ENCODE assay signal across 22 cellular contexts in the genomic region with DNA sequence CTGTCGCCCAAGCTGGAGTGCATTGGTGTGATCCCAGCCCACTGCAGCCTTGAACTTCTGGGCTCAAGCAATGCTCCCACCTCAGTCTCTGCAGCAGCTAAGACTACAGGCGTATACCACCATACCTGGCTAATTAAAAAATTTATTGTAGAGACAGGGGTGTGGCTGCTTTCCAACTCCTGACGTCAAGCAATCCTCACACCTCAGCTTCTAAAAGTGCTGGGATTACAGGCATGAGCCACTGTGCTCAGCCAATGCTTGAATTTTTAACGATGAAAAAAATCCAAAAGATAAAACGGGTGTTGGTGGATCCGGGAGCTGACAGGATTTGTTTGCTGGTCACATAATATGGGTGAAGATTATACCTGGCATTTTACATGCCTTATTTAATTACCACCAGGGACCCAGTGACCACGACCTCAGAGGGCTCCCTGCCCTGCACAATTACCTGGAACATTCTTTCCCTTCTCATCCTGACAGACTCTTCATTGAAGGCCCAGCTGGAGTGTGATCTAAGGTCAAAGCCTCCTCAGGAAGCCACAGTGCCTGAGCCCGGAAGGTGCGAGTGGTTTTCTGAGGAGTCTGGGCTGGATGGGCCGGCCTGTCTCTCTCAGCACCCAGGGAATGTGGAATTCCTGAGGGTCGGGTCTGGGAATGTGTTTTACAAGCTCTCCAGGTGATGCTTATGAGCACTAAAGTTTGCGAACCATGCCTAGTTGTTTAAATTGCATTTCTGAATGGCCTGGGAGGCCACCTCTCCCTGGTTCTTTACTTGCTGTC.
A peak's percentile ranks its signal among the peaks of the same experiment; 100 is the strongest.
DNase-seq lines count a peak whose midpoint lies in the region; ATAC-seq and TF ChIP-seq lines count a peak whose summit lies in the region.
"Had no signal": no experiment of that assay in that cellular context is flagged by ENCODE, and none has a peak within 500 bp of the region (broad histone marks: within the 10 kb centered on the region; RNA-seq: fewer than 3 reads in every experiment).

No MANE protein-coding gene starts in this region.

- POLR2A ChIA-PET in Caco-2 (lab: Charles Lee) (interaction anchor here (0.5 to 2.4 kb wide), 5 partner anchors 17 to 31 kb away, joined by 3 to 16 read pairs (median 3); no protein-coding TSS in a partner anchor), Panc1 (lab: Charles Lee) (no interaction called here)

- H3K27ac ChIP-seq in Panc1 (ENCODE audit: low read length) (peak overlapping the region; percentile 100), mesendoderm (ENCODE audit: low read depth, low read length) (no peak overlapping the region), ovary (no peak overlapping the region)
- H3K27ac ChIP-seq: BLaER1, dorsolateral prefrontal cortex, epithelial cell of prostate, RWPE1 had no signal

- H3K4ac ChIP-seq in mesendoderm (ENCODE audit: low read depth, low read length): no peak overlapping the region

- no peak for TF ChIP-seq EP300 in ovary (IDR thresholded peaks at IDR 0.05)

- no peak overlapping the region for H4K8ac ChIP-seq in mesendoderm (ENCODE audit: low read depth, low read length)

- H3K4me1 ChIP-seq in Caco-2 (peaks cover 77% of the 10 kb centered on the region), Panc1 (ENCODE audit: control insufficient read depth, insufficient read depth, low read length) (peaks cover 30% of the 10 kb centered on the region), mesendoderm (ENCODE audit: control insufficient read depth, low read depth, low read length) (peaks cover 7% of the 10 kb centered on the region), ovary (ENCODE audit: insufficient read depth) (peaks cover 12% of the 10 kb centered on the region)

- TF ChIP-seq POLR2A in ovary (IDR thresholded peaks at IDR 0.05): no peak

- no peaks in the 10 kb centered on the region for H3K27me3 ChIP-seq in Caco-2 (replicated peaks; ENCODE audit: control insufficient read depth, insufficient read depth, low read length)
- no peaks in the 10 kb centered on the region for H3K27me3 ChIP-seq in Panc1 (ENCODE audit: control insufficient read depth, insufficient read depth, low read length)
- no peaks in the 10 kb centered on the region for H3K27me3 ChIP-seq in mesendoderm (ENCODE audit: insufficient read depth, low read length, poor library complexity)
- no peaks in the 10 kb centered on the region for H3K27me3 ChIP-seq in ovary
- H3K27me3 ChIP-seq: BLaER1 had no signal

- H3K4me3 ChIP-seq in Caco-2 (ENCODE audit: low read depth, low read length) (no peak overlapping the region), Panc1 (ENCODE audit: low read depth in 2 of 2, low read length in 2 of 2) (no peak overlapping the region), mesendoderm (ENCODE audit: low read length) (no peak overlapping the region), ovary (no peak overlapping the region)
- H3K4me3 ChIP-seq: A549, BLaER1, dorsolateral prefrontal cortex had no signal

- H3K27ac Mint-ChIP-seq in Caco-2 (ENCODE audit: unreplicated experiment): peak overlapping the region; percentile 80
- H3K27ac Mint-ChIP-seq: activated CD4-positive, alpha-beta T cell treated with anti-CD3 and anti-CD28 coated beads for 36 hours; activated naive CD8-positive, alpha-beta T cell treated with anti-CD3 and anti-CD28 coated beads, Interleukin-2, amount 50 U/mL, for 24 hours; natural killer cell had no signal

- no peaks in the 10 kb centered on the region for H3K27me3 Mint-ChIP-seq in Caco-2 (ENCODE audit: insufficient read depth, unreplicated experiment)

- intact Hi-C loops in Caco-2 (cut with micrococcal nuclease; ENCODE audit: unreplicated experiment) (loop anchor here (1.0 kb wide), 3 partner anchors 9 to 27 kb away; no protein-coding TSS in a partner anchor), Panc1 (cut with micrococcal nuclease; ENCODE audit: unreplicated experiment) (no loop called here), left ventricle myocardium superior (cut with micrococcal nuclease) (no loop called here), ovary (cut with DNase I) (loop anchor here in 1 of 4 donors (10.0 kb wide), 1 partner anchor 297 kb away; a partner anchor contains a TSS)

- no peak overlapping the region for H3K23ac ChIP-seq in mesendoderm (ENCODE audit: low read length)

- H3K79me2 ChIP-seq in mesendoderm (ENCODE audit: control insufficient read depth, insufficient read depth, low read length): no peaks in the 10 kb centered on the region

- no peak overlapping the region for H4K5ac ChIP-seq in mesendoderm (ENCODE audit: low read length)

- no peak overlapping the region for H2BK15ac ChIP-seq in mesendoderm (replicated peaks; ENCODE audit: low read depth)

- H3K9me3 ChIP-seq in Caco-2 (no peaks in the 10 kb centered on the region), Panc1 (ENCODE audit: control insufficient read depth, insufficient read depth, low read depth, low read length) (no peaks in the 10 kb centered on the region), ovary (no peaks in the 10 kb centered on the region)
- H3K9me3 ChIP-seq: A549, BLaER1 had no signal

- H3K36me3 ChIP-seq in Caco-2 (ENCODE audit: control insufficient read depth, insufficient read depth, low read length) (no peaks in the 10 kb centered on the region), Panc1 (ENCODE audit: control insufficient read depth, insufficient read depth, low read length) (no peaks in the 10 kb centered on the region), mesendoderm (ENCODE audit: control insufficient read depth, insufficient read depth, low read length) (no peaks in the 10 kb centered on the region), ovary (no peaks in the 10 kb centered on the region)
- H3K36me3 ChIP-seq: BLaER1 had no signal

- H3K56ac ChIP-seq in mesendoderm (ENCODE audit: low read length): peak overlapping the region; percentile 17

- no peaks in the 10 kb centered on the region for H3K79me1 ChIP-seq in mesendoderm (ENCODE audit: low read length)

- TSS peak; percentile 11 for BruUV-seq in Caco-2 (replicated peaks; lab: Mats Ljungman, UMichigan)
- no TSS peak for BruUV-seq in Panc1 (replicated peaks; lab: Mats Ljungman, UMichigan)

- in situ Hi-C loops in Panc1 (cut with HindIII; ENCODE audit: low pct_unique_long_range_greater_than_20kb, low sequenced_read_pairs): no loop called here

- WGBS in mesendoderm (ENCODE audit: extremely low coverage, insufficient coverage, low lambda C conversion rate): no CpG with 5 or more reads among the region's 12 CpGs
- WGBS in ovary, 3 donors: 69 to 74% (median 70%) methylated on average over 12 of the region's 12 CpGs

- no peak for ATAC-seq in Panc1
- peak; percentile 24 for ATAC-seq in left ventricle myocardium superior
- no peak for ATAC-seq in HG02981 (IDR thresholded peaks at IDR 0.05; ENCODE audit: unreplicated experiment)
- ATAC-seq: A549; activated CD4-positive, alpha-beta T cell treated with anti-CD3 and anti-CD28 coated beads for 36 hours; activated naive CD8-positive, alpha-beta T cell treated with anti-CD3 and anti-CD28 coated beads, Interleukin-2, amount 50 U/mL, for 24 hours; natural killer cell had no signal

- H3K4me2 ChIP-seq in mesendoderm (ENCODE audit: low read length): no peak overlapping the region
- H3K4me2 ChIP-seq: A549 had no signal

- H3K18ac ChIP-seq in mesendoderm (ENCODE audit: low read length): no peak overlapping the region

- H2BK120ac ChIP-seq in mesendoderm (ENCODE audit: low read depth, low read length): no peak overlapping the region

- peaks cover 15% of the 10 kb centered on the region for H3K36me3 Mint-ChIP-seq in Caco-2 (ENCODE audit: insufficient read depth, unreplicated experiment)
- H3K36me3 Mint-ChIP-seq: natural killer cell had no signal

- no peak overlapping the region for H3K9ac ChIP-seq in mesendoderm (ENCODE audit: low read length)
- H3K9ac ChIP-seq: BLaER1 had no signal

- TF ChIP-seq CTCF in Caco-2 (IDR thresholded peaks at IDR 0.05; ENCODE audit: insufficient read depth in 1 of 2, low read depth in 1 of 2, low read length in 1 of 2, severe bottlenecking in 1 of 2, unreplicated experiment in 1 of 2) (no peak), Panc1 (IDR thresholded peaks at IDR 0.05) (no peak), ovary (IDR thresholded peaks at IDR 0.05) (no peak)

- H2BK5ac ChIP-seq in mesendoderm (ENCODE audit: low read length): no peak overlapping the region

- peak overlapping the region; percentile 12 for H3K4me3 Mint-ChIP-seq in Caco-2 (ENCODE audit: unreplicated experiment)
- H3K4me3 Mint-ChIP-seq: activated CD4-positive, alpha-beta T cell treated with anti-CD3 and anti-CD28 coated beads for 36 hours; activated naive CD8-positive, alpha-beta T cell treated with anti-CD3 and anti-CD28 coated beads, Interleukin-2, amount 50 U/mL, for 24 hours; natural killer cell had no signal

- DNase-seq in Caco-2: peak; percentile 84 to 94
- DNase-seq in Panc1 (ENCODE audit: low read depth, low spot score): no peak
- DNase-seq in left ventricle myocardium superior: no peak
- peak; percentile 90 for DNase-seq in mesendoderm
- DNase-seq in ovary: no peak
- DNase-seq in cortex of kidney (lab: John Stamatoyannopoulos, UW): no peak
- no peak for DNase-seq in stimulated activated CD4-positive, alpha-beta T cell treated with anti-CD3 and anti-CD28 coated beads, Interleukin-1b, Interleukin-23, amount 100 ng/mL, for 48 hours
- DNase-seq: activated CD4-positive, alpha-beta T cell treated with anti-CD3 and anti-CD28 coated beads for 36 hours; activated naive CD8-positive, alpha-beta T cell treated with anti-CD3 and anti-CD28 coated beads, Interleukin-2, amount 50 U/mL, for 24 hours; DMS153; dorsolateral prefrontal cortex; KG1; natural killer cell; NCI-H1092; NCI-H2081; NCI-H510A; stimulated activated CD8-positive, alpha-beta memory T cell treated with anti-CD3 and anti-CD28 coated beads, Interleukin-4, amount 100 ng/mL, for 48 hours had no signal

- H3K4me1 Mint-ChIP-seq in Caco-2 (ENCODE audit: low read depth, unreplicated experiment): peaks cover 69% of the 10 kb centered on the region
- H3K4me1 Mint-ChIP-seq: activated CD4-positive, alpha-beta T cell treated with anti-CD3 and anti-CD28 coated beads for 36 hours; activated naive CD8-positive, alpha-beta T cell treated with anti-CD3 and anti-CD28 coated beads, Interleukin-2, amount 50 U/mL, for 24 hours had no signal

- no peak overlapping the region for H2AK5ac ChIP-seq in mesendoderm (ENCODE audit: low read length)

- no peaks in the 10 kb centered on the region for H3K9me3 Mint-ChIP-seq in Caco-2 (ENCODE audit: unreplicated experiment)
- H3K9me3 Mint-ChIP-seq: activated naive CD8-positive, alpha-beta T cell treated with anti-CD3 and anti-CD28 coated beads, Interleukin-2, amount 50 U/mL, for 24 hours; natural killer cell had no signal

- CTCF ChIA-PET in Caco-2 (lab: Charles Lee) (interaction anchor here (0.5 to 2.4 kb wide), 8 partner anchors 8 to 482 kb away, joined by 3 to 12 read pairs (median 5); no protein-coding TSS in a partner anchor), Panc1 (lab: Charles Lee) (interaction anchor here (0.7 kb wide), 1 partner anchor 10 kb away, joined by 4 read pairs; no protein-coding TSS in a partner anchor)

Comparison
In these comparisons a context has a peak if more than half of its experiments do, and no peak if none do; other contexts are left out.
1. DNase-seq: peak in Caco-2 (2 of 2) and mesendoderm (single experiment); none in Panc1 (single experiment), left ventricle myocardium superior (single experiment), ovary (0 of 5), cortex of kidney (single experiment) and stimulated activated CD4-positive, alpha-beta T cell treated with anti-CD3 and anti-CD28 coated beads, Interleukin-1b, Interleukin-23, amount 100 ng/mL, for 48 hours (single experiment).